8 cellular contexts compared by ENCODE assay signal in the genomic region with DNA sequence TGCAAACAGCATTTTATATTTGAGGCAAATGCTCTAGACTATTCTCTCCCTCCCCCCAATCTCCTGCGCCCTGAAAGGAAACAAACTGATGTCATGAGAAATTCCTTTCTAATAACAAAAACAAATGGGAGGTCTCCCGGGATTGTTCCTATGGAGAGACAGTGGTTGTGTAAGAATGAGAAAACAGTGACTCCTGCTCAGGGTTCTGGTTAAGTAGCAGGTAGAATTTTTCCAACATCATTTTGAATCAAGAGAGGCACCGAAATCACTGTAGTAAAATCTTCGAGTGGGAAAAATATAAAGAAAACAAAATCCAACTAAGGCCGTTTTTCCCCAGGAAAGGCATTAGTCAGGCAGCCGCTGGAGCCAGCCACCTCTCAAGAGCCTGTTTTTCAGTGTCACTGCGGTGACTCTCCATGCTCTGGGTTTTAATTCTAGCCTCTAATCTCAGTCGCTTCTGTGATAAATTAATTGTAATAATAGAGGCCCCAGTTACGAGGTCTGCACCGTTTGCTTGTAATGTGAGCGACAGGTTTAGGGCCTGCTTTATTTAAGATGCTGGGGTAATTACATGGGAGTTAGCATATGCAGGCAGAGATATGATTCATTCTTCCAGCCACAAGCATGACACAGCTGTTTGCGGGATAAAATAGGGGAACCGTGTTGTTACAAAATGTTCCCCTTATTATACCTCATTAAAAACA.
DNase-seq lines count a peak whose midpoint lies in the region; ATAC-seq and TF ChIP-seq lines count a peak whose summit lies in the region.

No MANE protein-coding gene starts in this region.

- WGBS in stomach, 5 donors: 34 to 55% (median 50%) methylated on average over 13 of the region's 13 CpGs

- no peaks in the 10 kb centered on the region for H3K9me3 ChIP-seq in HUES48 (ENCODE audit: control insufficient read depth, insufficient read depth, low read length)
- no peaks in the 10 kb centered on the region for H3K9me3 ChIP-seq in SK-N-MC (ENCODE audit: low read depth, low read length)
- H3K9me3 ChIP-seq in stomach: peaks cover 0 to 2% (median 0%) of the 10 kb centered on the region in 4 donors
- H3K9me3 ChIP-seq in effector memory CD4-positive, alpha-beta T cell (ENCODE audit: control insufficient read depth, low read length): no peaks in the 10 kb centered on the region

- no peak overlapping the region for H3K4me3 ChIP-seq in HUES48 (ENCODE audit: low read depth, low read length)
- H3K4me3 ChIP-seq in SK-N-MC: 0 out of 2 replicates have a peak overlapping the region, but pooled peaks have one; percentile 2
- H3K4me3 ChIP-seq in fibroblast of villous mesenchyme (ENCODE audit: low read depth, low read length): no peak overlapping the region
- H3K4me3 ChIP-seq in stomach: no peak overlapping the region
- no peak overlapping the region for H3K4me3 ChIP-seq in effector memory CD4-positive, alpha-beta T cell (ENCODE audit: insufficient read depth, low read depth, low read length, poor library complexity, severe bottlenecking)

- H3K9ac ChIP-seq in HUES48 (ENCODE audit: low read depth, low read length): no peak overlapping the region
- H3K9ac ChIP-seq in SK-N-MC (ENCODE audit: insufficient read length): no peak overlapping the region

- TF ChIP-seq POLR2A in stomach (IDR thresholded peaks at IDR 0.05): no peak

- H3K27ac ChIP-seq in HUES48 (ENCODE audit: low read depth, low read length) (peak overlapping the region; percentile 70), SK-N-MC (no peak overlapping the region), stomach (peak overlapping the region in 4 of 5 donors; percentile 8 to 73 (median 64))
- H3K27ac ChIP-seq in effector memory CD4-positive, alpha-beta T cell (ENCODE audit: insufficient read depth, low read length, poor library complexity, severe bottlenecking): no peak overlapping the region

- H3K27me3 ChIP-seq in HUES48 (ENCODE audit: control insufficient read depth, insufficient read depth, low read length) (no peaks in the 10 kb centered on the region), stomach (peaks cover 0 to 21% (median 4%) of the 10 kb centered on the region in 3 donors)
- no peaks in the 10 kb centered on the region for H3K27me3 ChIP-seq in effector memory CD4-positive, alpha-beta T cell (replicated peaks; ENCODE audit: control insufficient read depth, insufficient read depth, low read length, poor library complexity, severe bottlenecking)

- TF ChIP-seq EP300 in stomach (IDR thresholded peaks at IDR 0.05): no peak

- ATAC-seq in GM18861 (IDR thresholded peaks at IDR 0.05; ENCODE audit: unreplicated experiment): no peak

- TF ChIP-seq CTCF in fibroblast of villous mesenchyme (IDR thresholded peaks at IDR 0.05; ENCODE audit: insufficient read depth, low read depth, low read length) (no peak), stomach (IDR thresholded peaks at IDR 0.05) (no peak)

- H3K36me3 ChIP-seq in HUES48 (ENCODE audit: control insufficient read depth, insufficient read depth, low read length): no peaks in the 10 kb centered on the region
- H3K36me3 ChIP-seq in SK-N-MC (ENCODE audit: insufficient read depth, low read length): no peaks in the 10 kb centered on the region
- H3K36me3 ChIP-seq in stomach: no peaks in the 10 kb centered on the region
- H3K36me3 ChIP-seq in effector memory CD4-positive, alpha-beta T cell (ENCODE audit: control insufficient read depth, insufficient read depth, low read length): no peaks in the 10 kb centered on the region

- intact Hi-C loops in stomach (cut with DNase I; ENCODE audit: low total_unique reads): no loop called here
- intact Hi-C loops in head of caudate nucleus (cut with DNase I): no loop called here

- DNase-seq in SK-N-MC (ENCODE audit: low read depth, low spot score): peak; percentile 40
- peak; percentile 96 for DNase-seq in fibroblast of villous mesenchyme (ENCODE audit: low read depth)
- no peak for DNase-seq in stomach
- DNase-seq in effector memory CD4-positive, alpha-beta T cell: no peak
- no peak for DNase-seq in mesenteric fat pad (ENCODE audit: low spot score)
- DNase-seq in head of caudate nucleus: no peak

- H3K4me1 ChIP-seq in HUES48 (ENCODE audit: control insufficient read depth, insufficient read depth, low read length) (peaks cover 33% of the 10 kb centered on the region), stomach (peaks cover 0 to 19% (median 7%) of the 10 kb centered on the region in 4 donors)
- no peaks in the 10 kb centered on the region for H3K4me1 ChIP-seq in effector memory CD4-positive, alpha-beta T cell (ENCODE audit: control insufficient read depth, insufficient read depth, low read length, poor library complexity, severe bottlenecking)

Comparison
In these comparisons a context has a peak if more than half of its experiments do, and no peak if none do; other contexts are left out.
1. H3K27ac ChIP-seq: peak in HUES48 (single experiment) and stomach (4 of 5); none in SK-N-MC (single experiment) and effector memory CD4-positive, alpha-beta T cell (single experiment).
2. DNase-seq: peak in SK-N-MC (single experiment) and fibroblast of villous mesenchyme (single experiment); none in stomach (single experiment), effector memory CD4-positive, alpha-beta T cell (0 of 3), mesenteric fat pad (single experiment) and head of caudate nucleus (0 of 42).